In genomic region chr17:9308069-9308468, GRCh38 we compare ENCODE assay signal across 1 cellular context.
TF ChIP-seq lines count a peak whose summit lies in the region.

No MANE protein-coding gene starts in this region.

TF ChIP-seq in HCT116, 20 proteins besides CTCF, POLR2A, EP300 and RAD21:
- TF ChIP-seq ZBTB33 (IDR thresholded peaks at IDR 0.05; ENCODE audit: extremely low read depth, insufficient replicate concordance, low read length) = no peak
- no peak for TF ChIP-seq ZFX (IDR thresholded peaks at IDR 0.05)
- no peak for TF ChIP-seq ELF1 (IDR thresholded peaks at IDR 0.05; ENCODE audit: borderline replicate concordance, low read depth)
- TF ChIP-seq YY1 (IDR thresholded peaks at IDR 0.05; ENCODE audit: extremely low read depth, insufficient replicate concordance, low read depth, low read length) = no peak
- no peak for TF ChIP-seq SIN3A (IDR thresholded peaks at IDR 0.05; ENCODE audit: low read depth)
- TF ChIP-seq, protein P1, sequence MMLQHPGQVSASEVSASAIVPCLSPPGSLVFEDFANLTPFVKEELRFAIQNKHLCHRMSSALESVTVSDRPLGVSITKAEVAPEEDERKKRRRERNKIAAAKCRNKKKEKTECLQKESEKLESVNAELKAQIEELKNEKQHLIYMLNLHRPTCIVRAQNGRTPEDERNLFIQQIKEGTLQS (IDR thresholded peaks at IDR 0.05) = no peak
- TF ChIP-seq, protein P2, sequence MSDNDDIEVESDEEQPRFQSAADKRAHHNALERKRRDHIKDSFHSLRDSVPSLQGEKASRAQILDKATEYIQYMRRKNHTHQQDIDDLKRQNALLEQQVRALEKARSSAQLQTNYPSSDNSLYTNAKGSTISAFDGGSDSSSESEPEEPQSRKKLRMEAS (IDR thresholded peaks at IDR 0.05) = no peak
- TF ChIP-seq JUND (IDR thresholded peaks at IDR 0.05) = no peak; the same call in 1 of the 2 replicates
- no peak for TF ChIP-seq CEBPB (IDR thresholded peaks at IDR 0.05; ENCODE audit: low read depth)
